10 cellular contexts compared by ENCODE assay signal in the genomic region with DNA sequence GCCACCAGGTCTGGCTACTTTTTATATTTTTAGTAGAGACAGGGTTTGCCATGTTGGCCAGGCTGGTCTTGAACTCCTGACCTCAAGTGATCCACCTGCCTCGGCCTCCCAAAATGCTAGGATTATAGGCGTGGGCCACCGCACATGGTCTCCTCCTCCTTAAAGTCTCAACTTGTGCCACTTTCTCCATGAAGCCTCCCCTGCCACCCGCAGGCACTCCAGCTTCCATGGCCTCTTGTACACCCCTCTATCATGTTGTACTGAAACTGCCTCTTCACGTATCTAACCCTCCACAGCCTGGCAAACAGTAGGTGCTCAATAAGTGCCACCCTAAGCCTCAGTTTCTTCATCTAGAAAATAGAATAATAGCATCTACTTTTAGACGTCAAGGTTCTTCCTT. TPM values are rescaled to one million over a fixed set of nuclear protein-coding genes. Genes with fewer than 3 reads are reported as not detected.
"Had no signal": no experiment of that assay in that cellular context is flagged by ENCODE, and none has a peak within 500 bp of the region (broad histone marks: within the 10 kb centered on the region; RNA-seq: fewer than 3 reads in every experiment).

No MANE protein-coding gene starts in this region.

- DNase-seq: GM23248, GOT3, H7, HFFc6, KG1 had no signal

- H3K4me3 ChIP-seq: GM23248, HAP-1, K562 had no signal

- H3K4me1 ChIP-seq: HAP-1 had no signal

- H3K36me3 ChIP-seq: HAP-1 had no signal

- ATAC-seq: HCT116, HepG2, K562 had no signal

- H3K27ac ChIP-seq: GM23248, HL-60 had no signal

RNA-seq across cellular contexts. Expression of a gene that starts 39.9 kb away (rescaled TPM):
- total RNA-seq: GM23248 had no signal
